In the genomic region with DNA sequence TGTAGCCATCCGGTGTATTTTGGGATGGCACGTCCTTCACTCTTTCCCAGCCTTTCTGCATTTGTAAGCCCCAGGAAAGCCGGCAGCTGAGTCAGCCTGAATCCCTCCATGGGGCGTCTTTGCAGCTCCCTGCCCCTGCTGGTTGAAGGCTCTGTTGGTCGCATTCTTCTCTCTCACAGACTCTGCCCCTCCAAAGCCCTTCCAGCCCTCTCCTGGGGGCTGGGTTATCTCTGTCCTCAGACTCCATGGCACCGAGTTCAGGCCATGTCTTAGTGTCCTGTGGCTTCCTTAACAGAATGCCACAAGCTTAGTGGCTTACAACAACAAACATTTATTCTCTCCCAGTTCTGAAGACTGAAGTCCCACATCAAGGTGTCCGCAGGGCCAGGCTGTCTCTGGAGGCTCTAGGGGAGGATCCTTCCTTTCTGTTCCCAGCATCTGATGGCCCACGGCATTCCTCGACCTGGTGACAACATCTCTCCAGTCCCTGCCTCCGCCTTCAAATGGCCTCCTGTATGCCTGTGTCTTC, we compare ENCODE assay signal across 10 cellular contexts.
A peak's percentile ranks its signal among the peaks of the same experiment; 100 is the strongest.
DNase-seq lines count a peak whose midpoint lies in the region; ATAC-seq, FAIRE-seq and TF ChIP-seq lines count a peak whose summit lies in the region.
"Had no signal": no experiment of that assay in that cellular context is flagged by ENCODE, and none has a peak within 500 bp of the region (broad histone marks: within the 10 kb centered on the region; RNA-seq: fewer than 3 reads in every experiment).

No MANE protein-coding gene starts in this region.

- no peak for TF ChIP-seq POLR2A in GM12891 (IDR thresholded peaks at IDR 0.05; ENCODE audit: low read depth, low read length)

- no peaks in the 10 kb centered on the region for H3K27me3 ChIP-seq in CD8-positive, alpha-beta T cell (ENCODE audit: insufficient read depth, low read length)
- H3K27me3 ChIP-seq in Loucy (ENCODE audit: insufficient read depth, low read length, poor library complexity, severe bottlenecking) = no peaks in the 10 kb centered on the region

- TF ChIP-seq CTCF in CD8-positive, alpha-beta T cell (IDR thresholded peaks at IDR 0.05) = no peak
- TF ChIP-seq CTCF in Loucy (conservative IDR thresholded peaks at IDR 0.05; ENCODE audit: low read length) (no peak), foreskin fibroblast (IDR thresholded peaks at IDR 0.05; ENCODE audit: low read depth, low read length) (no peak)

- H3K9me3 Mint-ChIP-seq in CD8-positive, alpha-beta T cell = no peaks in the 10 kb centered on the region

- peak; percentile 3 for ATAC-seq in CD8-positive, alpha-beta T cell
- no peak for ATAC-seq in GM19455 (IDR thresholded peaks at IDR 0.05; ENCODE audit: unreplicated experiment)

- H3K79me2 ChIP-seq in Loucy (ENCODE audit: insufficient read depth, low read length) = peaks cover 99% of the 10 kb centered on the region

- peak overlapping the region; percentile 69 for H3K4me3 Mint-ChIP-seq in CD8-positive, alpha-beta T cell

- H2AFZ ChIP-seq in Loucy (ENCODE audit: low read length) = no peak overlapping the region

- H3K27ac ChIP-seq in CD8-positive, alpha-beta T cell (ENCODE audit: low read depth, low read length) = peak overlapping the region; percentile 59
- H3K27ac ChIP-seq: VCaP had no signal

- no peaks in the 10 kb centered on the region for H3K36me3 ChIP-seq in CD8-positive, alpha-beta T cell (ENCODE audit: insufficient read depth, low read length)
- peaks cover 62% of the 10 kb centered on the region; the same call in 1 of the 2 replicates for H3K36me3 ChIP-seq in Loucy (ENCODE audit: insufficient read depth, low read length)

- intact Hi-C loops in CD8-positive, alpha-beta T cell (cut with DNase I, micrococcal nuclease) = loop anchor here (1.0 to 2.0 kb wide), 7 partner anchors 16 to 101 kb away; partner anchors contain the start of genes BCR (in 1 of the 2), RAB36 (in 1 of the 2) and RSPH14 (in 1 of the 2)

- no peak for DNase-seq in CD8-positive, alpha-beta T cell
- DNase-seq in brain pericyte (ENCODE audit: low read depth, low spot score) (peak; percentile 60), myocyte (ENCODE audit: low read depth) (peak; percentile 18), foreskin fibroblast (no peak), GM12891 (ENCODE audit: insufficient read length, low spot score) (no peak)
- DNase-seq in stimulated activated CD4-positive, alpha-beta T cell treated with anti-CD3 and anti-CD28 coated beads, Interleukin-4, amount 100 ng/mL, for 1 hour = no peak

- peak overlapping the region; percentile 2 for H3K9ac ChIP-seq in Loucy (ENCODE audit: low read depth, low read length, poor library complexity, severe bottlenecking)

- peaks cover 81% of the 10 kb centered on the region for H3K4me1 ChIP-seq in CD8-positive, alpha-beta T cell (ENCODE audit: insufficient read depth, low read length)
- H3K4me1 ChIP-seq in Loucy (ENCODE audit: insufficient read depth, low read length, poor library complexity, severe bottlenecking) = peaks cover 30% of the 10 kb centered on the region

- H3K9me3 ChIP-seq in CD8-positive, alpha-beta T cell (ENCODE audit: low read length) = no peaks in the 10 kb centered on the region
- H3K9me3 ChIP-seq in Loucy (ENCODE audit: insufficient read depth, low read depth, low read length) = no peaks in the 10 kb centered on the region

- POLR2A ChIA-PET in CD8-positive, alpha-beta T cell (lab: Charles Lee) = interaction anchor here (0.6 to 2.8 kb wide), 7 partner anchors 8 to 62 kb away, joined by 3 to 11 read pairs (median 4); partner anchors contain the start of gene BCR

- no peaks in the 10 kb centered on the region for H3K27me3 Mint-ChIP-seq in CD8-positive, alpha-beta T cell (ENCODE audit: low read depth)

- peak overlapping the region; percentile 41 for H3K4me3 ChIP-seq in CD8-positive, alpha-beta T cell (ENCODE audit: low read depth, low read length)
- H3K4me3 ChIP-seq in Loucy (ENCODE audit: low read length, poor library complexity, severe bottlenecking) (no peak overlapping the region), foreskin fibroblast (ENCODE audit: low read depth in 1 of 2, low read length in 2 of 2) (no peak overlapping the region)

- no peaks in the 10 kb centered on the region for H3K9me2 ChIP-seq in Loucy (replicated peaks; ENCODE audit: low read depth, low read length)

- H3K36me3 Mint-ChIP-seq in CD8-positive, alpha-beta T cell = no peaks in the 10 kb centered on the region

- FAIRE-seq in GM12891 (lab: Jason Lieb, UNC) = no peak
- FAIRE-seq: colon had no signal

- H3F3A ChIP-seq in Loucy (ENCODE audit: low read depth) = no peaks in the 10 kb centered on the region

- peak overlapping the region; percentile 38 for H3K4me2 ChIP-seq in Loucy (ENCODE audit: low read depth, low read length, poor library complexity, severe bottlenecking)

- H3K27ac Mint-ChIP-seq in CD8-positive, alpha-beta T cell = peak overlapping the region; percentile 90

- CTCF ChIA-PET in CD8-positive, alpha-beta T cell (lab: Charles Lee) = interaction anchor here (0.7 to 2.1 kb wide), 9 partner anchors 10 to 89 kb away, joined by 3 to 10 read pairs (median 3); no protein-coding TSS in a partner anchor

- peaks cover 69% of the 10 kb centered on the region for H3K4me1 Mint-ChIP-seq in CD8-positive, alpha-beta T cell (ENCODE audit: low read depth)

- H4K20me1 ChIP-seq in Loucy (ENCODE audit: insufficient read depth, low read length, poor library complexity, severe bottlenecking) = peaks cover 98% of the 10 kb centered on the region

TF ChIP-seq in GM12891, 5 proteins besides CTCF, POLR2A, EP300 and RAD21:
- TF ChIP-seq POLR2AphosphoS5 (IDR thresholded peaks at IDR 0.05; ENCODE audit: low read depth, low read length) (no peak), PAX5 (IDR thresholded peaks at IDR 0.05; ENCODE audit: insufficient read depth, low read length, severe bottlenecking) (no peak), POU2F2 (IDR thresholded peaks at IDR 0.05; ENCODE audit: low read depth, low read length) (no peak), TAF1 (IDR thresholded peaks at IDR 0.05; ENCODE audit: low read depth, low read length) (no peak), SPI1 (IDR thresholded peaks at IDR 0.05; ENCODE audit: low read depth, low read length) (no peak)

Comparison
In these comparisons a context has a peak if more than half of its experiments do, and no peak if none do; other contexts are left out.
1. DNase-seq: peak in brain pericyte (single experiment) and myocyte (single experiment); none in CD8-positive, alpha-beta T cell (0 of 7), foreskin fibroblast (0 of 2), stimulated activated CD4-positive, alpha-beta T cell treated with anti-CD3 and anti-CD28 coated beads, Interleukin-4, amount 100 ng/mL, for 1 hour (single experiment) and GM12891 (single experiment).